1 cellular context compared by ENCODE assay signal in the genomic region with DNA sequence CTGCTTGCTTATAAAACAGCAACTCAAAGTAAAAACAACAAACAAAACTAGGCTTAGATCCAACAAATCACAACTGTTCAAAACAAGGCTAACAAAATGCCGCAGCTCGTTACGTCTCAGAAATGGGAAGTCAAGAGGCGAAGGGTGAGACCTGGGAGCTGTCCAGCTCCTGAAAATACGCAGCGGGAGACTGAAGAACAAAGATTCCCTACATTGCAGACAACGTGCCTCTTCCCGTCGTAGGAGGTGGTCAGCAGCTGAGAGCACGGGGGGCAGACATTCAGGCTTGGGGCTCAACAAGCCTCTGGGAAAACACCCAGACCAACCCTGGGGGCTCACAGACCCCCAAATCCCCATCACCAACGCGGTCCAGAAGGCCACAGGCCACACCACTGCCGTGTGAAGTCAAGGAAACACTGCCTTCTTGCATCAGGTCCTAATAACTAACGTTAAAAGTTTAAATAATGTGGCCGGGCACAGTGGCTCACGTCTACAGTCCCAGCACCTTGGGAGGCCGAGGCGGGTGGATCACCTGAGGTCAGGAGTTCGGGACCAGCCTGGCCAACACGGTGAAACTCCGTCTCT.
TF ChIP-seq lines count a peak whose summit lies in the region.

No MANE protein-coding gene starts in this region.

TF ChIP-seq in H1, 55 proteins besides CTCF, POLR2A, EP300 and RAD21 (continued from another document):
- 0 out of 2 replicates have a peak, but pooled peaks have one; percentile 34 for TF ChIP-seq TEAD4 (IDR thresholded peaks at IDR 0.05; ENCODE audit: low read depth, low read length)
- peak; percentile 42; the same call in 1 of the 2 replicates for TF ChIP-seq CHD2 (IDR thresholded peaks at IDR 0.05; ENCODE audit: low read length)
- TF ChIP-seq, protein P1, sequence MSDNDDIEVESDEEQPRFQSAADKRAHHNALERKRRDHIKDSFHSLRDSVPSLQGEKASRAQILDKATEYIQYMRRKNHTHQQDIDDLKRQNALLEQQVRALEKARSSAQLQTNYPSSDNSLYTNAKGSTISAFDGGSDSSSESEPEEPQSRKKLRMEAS (IDR thresholded peaks at IDR 0.05) = peak; percentile 59
- TF ChIP-seq SIN3A (conservative IDR thresholded peaks at IDR 0.05 in 1 of 2, IDR thresholded peaks at IDR 0.05 in 1 of 2; ENCODE audit: low read depth in 1 of 2, low read length in 2 of 2) = peak; percentile 62 to 87; a peak in 3 of 4 replicates
- no peak for TF ChIP-seq SIX5 (IDR thresholded peaks at IDR 0.05; ENCODE audit: low read depth, low read length)
